ENCODE assay signal across 1 cellular context in genomic region chr5:2686296-2686695, GRCh38.
TF ChIP-seq lines count a peak whose summit lies in the region.

No MANE protein-coding gene starts in this region.

TF ChIP-seq in H1, 55 proteins besides CTCF, POLR2A, EP300 and RAD21 (continued from another document):
- TF ChIP-seq TAF1 (IDR thresholded peaks at IDR 0.05; ENCODE audit: low read depth, low read length) (no peak), MAX (IDR thresholded peaks at IDR 0.05) (no peak), RNF2 (IDR thresholded peaks at IDR 0.05; ENCODE audit: borderline replicate concordance, low read depth, low read length, missing control alignments, poor library complexity, severe bottlenecking) (no peak), ASH2L (IDR thresholded peaks at IDR 0.05; ENCODE audit: low read length) (no peak), PHF8 (conservative IDR thresholded peaks at IDR 0.05; ENCODE audit: low read depth, low read length) (no peak), TEAD4 (IDR thresholded peaks at IDR 0.05; ENCODE audit: low read depth, low read length) (no peak), HDAC2 (IDR thresholded peaks at IDR 0.05; ENCODE audit: borderline replicate concordance in 1 of 2, low read depth in 2 of 2, low read length in 2 of 2) (no peak), CBX8 (IDR thresholded peaks at IDR 0.05; ENCODE audit: borderline replicate concordance, low read depth, low read length) (no peak), SAP30 (IDR thresholded peaks at IDR 0.05; ENCODE audit: insufficient read depth, insufficient replicate concordance, low read length) (no peak), BACH1 (IDR thresholded peaks at IDR 0.05; ENCODE audit: low read length) (no peak), RXRA (IDR thresholded peaks at IDR 0.05; ENCODE audit: insufficient read depth, low read depth, low read length) (no peak), GTF2F1 (IDR thresholded peaks at IDR 0.05; ENCODE audit: borderline replicate concordance, low read depth, low read length) (no peak), TCF12 (IDR thresholded peaks at IDR 0.05; ENCODE audit: low read depth, low read length) (no peak), POU5F1 (IDR thresholded peaks at IDR 0.05; ENCODE audit: low read depth, low read length) (no peak)
- TF ChIP-seq, protein P1, sequence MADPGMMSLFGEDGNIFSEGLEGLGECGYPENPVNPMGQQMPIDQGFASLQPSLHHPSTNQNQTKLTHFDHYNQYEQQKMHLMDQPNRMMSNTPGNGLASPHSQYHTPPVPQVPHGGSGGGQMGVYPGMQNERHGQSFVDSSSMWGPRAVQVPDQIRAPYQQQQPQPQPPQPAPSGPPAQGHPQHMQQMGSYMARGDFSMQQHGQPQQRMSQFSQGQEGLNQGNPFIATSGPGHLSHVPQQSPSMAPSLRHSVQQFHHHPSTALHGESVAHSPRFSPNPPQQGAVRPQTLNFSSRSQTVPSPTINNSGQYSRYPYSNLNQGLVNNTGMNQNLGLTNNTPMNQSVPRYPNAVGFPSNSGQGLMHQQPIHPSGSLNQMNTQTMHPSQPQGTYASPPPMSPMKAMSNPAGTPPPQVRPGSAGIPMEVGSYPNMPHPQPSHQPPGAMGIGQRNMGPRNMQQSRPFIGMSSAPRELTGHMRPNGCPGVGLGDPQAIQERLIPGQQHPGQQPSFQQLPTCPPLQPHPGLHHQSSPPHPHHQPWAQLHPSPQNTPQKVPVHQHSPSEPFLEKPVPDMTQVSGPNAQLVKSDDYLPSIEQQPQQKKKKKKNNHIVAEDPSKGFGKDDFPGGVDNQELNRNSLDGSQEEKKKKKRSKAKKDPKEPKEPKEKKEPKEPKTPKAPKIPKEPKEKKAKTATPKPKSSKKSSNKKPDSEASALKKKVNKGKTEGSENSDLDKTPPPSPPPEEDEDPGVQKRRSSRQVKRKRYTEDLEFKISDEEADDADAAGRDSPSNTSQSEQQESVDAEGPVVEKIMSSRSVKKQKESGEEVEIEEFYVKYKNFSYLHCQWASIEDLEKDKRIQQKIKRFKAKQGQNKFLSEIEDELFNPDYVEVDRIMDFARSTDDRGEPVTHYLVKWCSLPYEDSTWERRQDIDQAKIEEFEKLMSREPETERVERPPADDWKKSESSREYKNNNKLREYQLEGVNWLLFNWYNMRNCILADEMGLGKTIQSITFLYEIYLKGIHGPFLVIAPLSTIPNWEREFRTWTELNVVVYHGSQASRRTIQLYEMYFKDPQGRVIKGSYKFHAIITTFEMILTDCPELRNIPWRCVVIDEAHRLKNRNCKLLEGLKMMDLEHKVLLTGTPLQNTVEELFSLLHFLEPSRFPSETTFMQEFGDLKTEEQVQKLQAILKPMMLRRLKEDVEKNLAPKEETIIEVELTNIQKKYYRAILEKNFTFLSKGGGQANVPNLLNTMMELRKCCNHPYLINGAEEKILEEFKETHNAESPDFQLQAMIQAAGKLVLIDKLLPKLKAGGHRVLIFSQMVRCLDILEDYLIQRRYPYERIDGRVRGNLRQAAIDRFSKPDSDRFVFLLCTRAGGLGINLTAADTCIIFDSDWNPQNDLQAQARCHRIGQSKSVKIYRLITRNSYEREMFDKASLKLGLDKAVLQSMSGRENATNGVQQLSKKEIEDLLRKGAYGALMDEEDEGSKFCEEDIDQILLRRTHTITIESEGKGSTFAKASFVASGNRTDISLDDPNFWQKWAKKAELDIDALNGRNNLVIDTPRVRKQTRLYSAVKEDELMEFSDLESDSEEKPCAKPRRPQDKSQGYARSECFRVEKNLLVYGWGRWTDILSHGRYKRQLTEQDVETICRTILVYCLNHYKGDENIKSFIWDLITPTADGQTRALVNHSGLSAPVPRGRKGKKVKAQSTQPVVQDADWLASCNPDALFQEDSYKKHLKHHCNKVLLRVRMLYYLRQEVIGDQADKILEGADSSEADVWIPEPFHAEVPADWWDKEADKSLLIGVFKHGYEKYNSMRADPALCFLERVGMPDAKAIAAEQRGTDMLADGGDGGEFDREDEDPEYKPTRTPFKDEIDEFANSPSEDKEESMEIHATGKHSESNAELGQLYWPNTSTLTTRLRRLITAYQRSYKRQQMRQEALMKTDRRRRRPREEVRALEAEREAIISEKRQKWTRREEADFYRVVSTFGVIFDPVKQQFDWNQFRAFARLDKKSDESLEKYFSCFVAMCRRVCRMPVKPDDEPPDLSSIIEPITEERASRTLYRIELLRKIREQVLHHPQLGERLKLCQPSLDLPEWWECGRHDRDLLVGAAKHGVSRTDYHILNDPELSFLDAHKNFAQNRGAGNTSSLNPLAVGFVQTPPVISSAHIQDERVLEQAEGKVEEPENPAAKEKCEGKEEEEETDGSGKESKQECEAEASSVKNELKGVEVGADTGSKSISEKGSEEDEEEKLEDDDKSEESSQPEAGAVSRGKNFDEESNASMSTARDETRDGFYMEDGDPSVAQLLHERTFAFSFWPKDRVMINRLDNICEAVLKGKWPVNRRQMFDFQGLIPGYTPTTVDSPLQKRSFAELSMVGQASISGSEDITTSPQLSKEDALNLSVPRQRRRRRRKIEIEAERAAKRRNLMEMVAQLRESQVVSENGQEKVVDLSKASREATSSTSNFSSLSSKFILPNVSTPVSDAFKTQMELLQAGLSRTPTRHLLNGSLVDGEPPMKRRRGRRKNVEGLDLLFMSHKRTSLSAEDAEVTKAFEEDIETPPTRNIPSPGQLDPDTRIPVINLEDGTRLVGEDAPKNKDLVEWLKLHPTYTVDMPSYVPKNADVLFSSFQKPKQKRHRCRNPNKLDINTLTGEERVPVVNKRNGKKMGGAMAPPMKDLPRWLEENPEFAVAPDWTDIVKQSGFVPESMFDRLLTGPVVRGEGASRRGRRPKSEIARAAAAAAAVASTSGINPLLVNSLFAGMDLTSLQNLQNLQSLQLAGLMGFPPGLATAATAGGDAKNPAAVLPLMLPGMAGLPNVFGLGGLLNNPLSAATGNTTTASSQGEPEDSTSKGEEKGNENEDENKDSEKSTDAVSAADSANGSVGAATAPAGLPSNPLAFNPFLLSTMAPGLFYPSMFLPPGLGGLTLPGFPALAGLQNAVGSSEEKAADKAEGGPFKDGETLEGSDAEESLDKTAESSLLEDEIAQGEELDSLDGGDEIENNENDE (IDR thresholded peaks at IDR 0.05; ENCODE audit: insufficient replicate concordance, low read length): no peak
